In the genomic region with DNA sequence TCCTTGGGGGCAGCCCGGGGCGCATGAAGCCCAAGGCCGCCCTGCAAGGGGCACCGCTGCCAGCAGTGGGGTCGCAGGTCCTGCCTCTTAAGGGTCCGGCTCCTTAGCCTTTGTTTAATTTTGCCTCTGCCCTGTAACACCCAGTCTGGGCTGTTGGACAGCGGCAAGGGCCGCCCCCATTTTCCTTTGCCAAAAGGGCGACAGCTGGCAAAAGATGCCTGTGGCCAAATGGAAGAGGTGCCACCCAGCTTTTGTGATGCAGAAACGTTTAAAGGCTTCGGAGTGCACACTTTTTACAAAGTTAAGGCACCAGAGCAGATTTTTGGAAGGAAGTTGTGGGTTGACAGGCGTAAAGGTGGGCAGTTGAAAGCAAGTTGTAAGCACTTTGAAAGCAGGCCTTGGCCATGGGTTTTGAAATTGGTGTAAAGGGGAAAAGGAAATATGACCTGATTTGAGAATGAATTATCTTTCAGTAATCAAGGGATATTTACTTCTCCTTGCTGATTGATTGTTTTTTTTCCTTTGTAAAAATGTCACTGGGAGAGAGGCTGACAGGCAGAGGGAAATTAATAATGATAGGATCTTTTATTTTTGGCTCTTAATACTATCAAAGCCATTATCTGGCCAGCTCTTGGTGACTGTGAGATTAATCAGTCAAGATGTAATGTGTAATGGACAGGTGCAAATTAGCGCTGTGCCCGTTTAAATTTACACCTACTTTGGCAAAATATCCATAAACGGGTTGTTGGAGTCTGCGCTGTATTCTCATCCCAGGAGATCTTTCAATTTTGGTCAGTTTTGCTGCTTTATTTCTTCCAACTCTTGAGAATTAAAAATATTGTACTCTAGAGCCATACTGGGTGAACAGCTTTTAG, we compare ENCODE assay signal across 7 cellular contexts. TPM values are rescaled to one million over a fixed set of nuclear protein-coding genes. Genes with fewer than 3 reads are reported as not detected.
A peak's percentile ranks its signal among the peaks of the same experiment; 100 is the strongest.
DNase-seq lines count a peak whose midpoint lies in the region; ATAC-seq and TF ChIP-seq lines count a peak whose summit lies in the region.

No MANE protein-coding gene starts in this region.

- H3K4me3 ChIP-seq in WI38 (ENCODE audit: low read depth, low read length): peak overlapping the region; percentile 82
- H3K4me3 ChIP-seq in liver (ENCODE audit: low read depth in 1 of 3, low read length in 3 of 3): peak overlapping the region; percentile 93 to 98 (median 94)

- peak overlapping the region; percentile 90 to 93 for H3K27ac ChIP-seq in liver (ENCODE audit: low read depth in 1 of 2, low read length in 2 of 2)

- 21% methylated on average over 16 of the region's 16 CpGs for WGBS in liver

- no peaks in the 10 kb centered on the region for H3K36me3 ChIP-seq in liver (ENCODE audit: control insufficient read depth in 4 of 4, insufficient read depth in 3 of 4, low read depth in 1 of 4, low read length in 3 of 4)

- H3K9ac ChIP-seq in liver (ENCODE audit: low read depth in 1 of 2, low read length in 2 of 2): peak overlapping the region; percentile 63 to 64

- TF ChIP-seq POLR2A in GM18505 (IDR thresholded peaks at IDR 0.05; ENCODE audit: borderline replicate concordance, extremely low read depth, insufficient read depth, insufficient read length): no peak

- H3K4me1 ChIP-seq in liver (ENCODE audit: control insufficient read depth in 4 of 4, insufficient read depth in 4 of 4, low read length in 3 of 4): peaks cover 3 to 12% (median 6%) of the 10 kb centered on the region in 4 donors

- H3K9me3 ChIP-seq in liver (ENCODE audit: control insufficient read depth in 4 of 4, low read length in 3 of 4): no peaks in the 10 kb centered on the region

- TF ChIP-seq CTCF in WI38 (IDR thresholded peaks at IDR 0.05; ENCODE audit: low read depth, low read length) (no peak), liver (IDR thresholded peaks at IDR 0.05; ENCODE audit: low read depth, low read length, missing input control) (no peak)

- H3K27me3 ChIP-seq in liver (ENCODE audit: control insufficient read depth in 4 of 4, insufficient read depth in 4 of 4, low read length in 3 of 4): no peaks in the 10 kb centered on the region

- peak; percentile 24 for ATAC-seq in GM18505 (IDR thresholded peaks at IDR 0.05; ENCODE audit: unreplicated experiment)
- ATAC-seq in HG02840 (IDR thresholded peaks at IDR 0.05; ENCODE audit: low FRiP score, unreplicated experiment): peak; percentile 9

- DNase-seq in NCI-H146 (lab: John Stamatoyannopoulos, UW) (peak; percentile 64), dedifferentiated amniotic fluid mesenchymal stem cell (ENCODE audit: extremely low spot score) (peak; percentile 25)
- peak; percentile 13 to 21 for DNase-seq in stimulated activated CD4-positive, alpha-beta T cell treated with anti-CD3 and anti-CD28 coated beads, Interleukin-4, amount 100 ng/mL, for 4 hours

- peak in 1 of 2 donors; percentile 17 for TF ChIP-seq RAD21 in liver (IDR thresholded peaks at IDR 0.05)

TF ChIP-seq in liver, 16 proteins besides CTCF, POLR2A, EP300 and RAD21:
- TF ChIP-seq, protein P1, sequence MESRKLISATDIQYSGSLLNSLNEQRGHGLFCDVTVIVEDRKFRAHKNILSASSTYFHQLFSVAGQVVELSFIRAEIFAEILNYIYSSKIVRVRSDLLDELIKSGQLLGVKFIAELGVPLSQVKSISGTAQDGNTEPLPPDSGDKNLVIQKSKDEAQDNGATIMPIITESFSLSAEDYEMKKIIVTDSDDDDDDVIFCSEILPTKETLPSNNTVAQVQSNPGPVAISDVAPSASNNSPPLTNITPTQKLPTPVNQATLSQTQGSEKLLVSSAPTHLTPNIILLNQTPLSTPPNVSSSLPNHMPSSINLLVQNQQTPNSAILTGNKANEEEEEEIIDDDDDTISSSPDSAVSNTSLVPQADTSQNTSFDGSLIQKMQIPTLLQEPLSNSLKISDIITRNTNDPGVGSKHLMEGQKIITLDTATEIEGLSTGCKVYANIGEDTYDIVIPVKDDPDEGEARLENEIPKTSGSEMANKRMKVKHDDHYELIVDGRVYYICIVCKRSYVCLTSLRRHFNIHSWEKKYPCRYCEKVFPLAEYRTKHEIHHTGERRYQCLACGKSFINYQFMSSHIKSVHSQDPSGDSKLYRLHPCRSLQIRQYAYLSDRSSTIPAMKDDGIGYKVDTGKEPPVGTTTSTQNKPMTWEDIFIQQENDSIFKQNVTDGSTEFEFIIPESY (IDR thresholded peaks at IDR 0.05): no peak
- TF ChIP-seq EGR1 (IDR thresholded peaks at IDR 0.05; ENCODE audit: low read depth in 2 of 2): peak in 1 of 2 donors; percentile 0
- no peak for TF ChIP-seq FOXA1 (IDR thresholded peaks at IDR 0.05)
- TF ChIP-seq, protein P2, sequence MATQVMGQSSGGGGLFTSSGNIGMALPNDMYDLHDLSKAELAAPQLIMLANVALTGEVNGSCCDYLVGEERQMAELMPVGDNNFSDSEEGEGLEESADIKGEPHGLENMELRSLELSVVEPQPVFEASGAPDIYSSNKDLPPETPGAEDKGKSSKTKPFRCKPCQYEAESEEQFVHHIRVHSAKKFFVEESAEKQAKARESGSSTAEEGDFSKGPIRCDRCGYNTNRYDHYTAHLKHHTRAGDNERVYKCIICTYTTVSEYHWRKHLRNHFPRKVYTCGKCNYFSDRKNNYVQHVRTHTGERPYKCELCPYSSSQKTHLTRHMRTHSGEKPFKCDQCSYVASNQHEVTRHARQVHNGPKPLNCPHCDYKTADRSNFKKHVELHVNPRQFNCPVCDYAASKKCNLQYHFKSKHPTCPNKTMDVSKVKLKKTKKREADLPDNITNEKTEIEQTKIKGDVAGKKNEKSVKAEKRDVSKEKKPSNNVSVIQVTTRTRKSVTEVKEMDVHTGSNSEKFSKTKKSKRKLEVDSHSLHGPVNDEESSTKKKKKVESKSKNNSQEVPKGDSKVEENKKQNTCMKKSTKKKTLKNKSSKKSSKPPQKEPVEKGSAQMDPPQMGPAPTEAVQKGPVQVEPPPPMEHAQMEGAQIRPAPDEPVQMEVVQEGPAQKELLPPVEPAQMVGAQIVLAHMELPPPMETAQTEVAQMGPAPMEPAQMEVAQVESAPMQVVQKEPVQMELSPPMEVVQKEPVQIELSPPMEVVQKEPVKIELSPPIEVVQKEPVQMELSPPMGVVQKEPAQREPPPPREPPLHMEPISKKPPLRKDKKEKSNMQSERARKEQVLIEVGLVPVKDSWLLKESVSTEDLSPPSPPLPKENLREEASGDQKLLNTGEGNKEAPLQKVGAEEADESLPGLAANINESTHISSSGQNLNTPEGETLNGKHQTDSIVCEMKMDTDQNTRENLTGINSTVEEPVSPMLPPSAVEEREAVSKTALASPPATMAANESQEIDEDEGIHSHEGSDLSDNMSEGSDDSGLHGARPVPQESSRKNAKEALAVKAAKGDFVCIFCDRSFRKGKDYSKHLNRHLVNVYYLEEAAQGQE (IDR thresholded peaks at IDR 0.05): peak; percentile 95
- no peak for TF ChIP-seq JUND (IDR thresholded peaks at IDR 0.05)
- TF ChIP-seq, protein P3, sequence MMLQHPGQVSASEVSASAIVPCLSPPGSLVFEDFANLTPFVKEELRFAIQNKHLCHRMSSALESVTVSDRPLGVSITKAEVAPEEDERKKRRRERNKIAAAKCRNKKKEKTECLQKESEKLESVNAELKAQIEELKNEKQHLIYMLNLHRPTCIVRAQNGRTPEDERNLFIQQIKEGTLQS (IDR thresholded peaks at IDR 0.05): no peak
- TF ChIP-seq SP1 (IDR thresholded peaks at IDR 0.05): no peak

RNA-seq across cellular contexts. Expression of a gene that starts 1.2 kb away (rescaled TPM):
- 10 to 100 TPM; 11.1 to 14.1 TPM for total RNA-seq in liver
- polyA plus RNA-seq in liver: 1 to 10 TPM; 3.8 to 5.1 TPM

Comparison
In these comparisons a context has a peak if more than half of its experiments do, and no peak if none do; other contexts are left out.
1. Peak in every context shown above with its lines: DNase-seq, ATAC-seq, H3K4me3 ChIP-seq and H3K27ac ChIP-seq.